Comparison of ENCODE assay signal across 14 cellular contexts in genomic region chr11:117829369-117829725, GRCh38. TPM values are rescaled to one million over a fixed set of nuclear protein-coding genes. Genes with fewer than 3 reads are reported as not detected.
DNase-seq lines count a peak whose midpoint lies in the region; FAIRE-seq and TF ChIP-seq lines count a peak whose summit lies in the region.
"Had no signal": no experiment of that assay in that cellular context is flagged by ENCODE, and none has a peak within 500 bp of the region (broad histone marks: within the 10 kb centered on the region; RNA-seq: fewer than 3 reads in every experiment).

No MANE protein-coding gene starts in this region.

- POLR2A ChIA-PET in CD8-positive, alpha-beta memory T cell (lab: Charles Lee) = interaction anchor here (0.7 kb wide), 1 partner anchor 122 kb away, joined by 3 read pairs; no protein-coding TSS in a partner anchor

- H3K9me3 Mint-ChIP-seq in CD8-positive, alpha-beta memory T cell = no peaks in the 10 kb centered on the region

- peaks cover 60 to 78% (median 62%) of the 10 kb centered on the region in 3 donors for H3K4me1 Mint-ChIP-seq in CD8-positive, alpha-beta memory T cell

- peak overlapping the region; percentile 90 for H3K4me2 ChIP-seq in Loucy (ENCODE audit: low read depth, low read length, poor library complexity, severe bottlenecking)

- TF ChIP-seq POLR2A in esophagus muscularis mucosa (IDR thresholded peaks at IDR 0.05; ENCODE audit: low read depth) = no peak
- TF ChIP-seq POLR2A in spleen (IDR thresholded peaks at IDR 0.05) = no peak
- no peak for TF ChIP-seq POLR2A in GM12891 (IDR thresholded peaks at IDR 0.05; ENCODE audit: low read depth, low read length)

- no peaks in the 10 kb centered on the region for H3K36me3 ChIP-seq in CD8-positive, alpha-beta memory T cell (ENCODE audit: insufficient read depth, low read length)
- H3K36me3 ChIP-seq in Loucy (ENCODE audit: insufficient read depth, low read length) (no peaks in the 10 kb centered on the region), esophagus muscularis mucosa (no peaks in the 10 kb centered on the region), spleen (no peaks in the 10 kb centered on the region)

- no peaks in the 10 kb centered on the region for H3K9me3 ChIP-seq in CD8-positive, alpha-beta memory T cell (ENCODE audit: low read length)
- H3K9me3 ChIP-seq in Loucy (ENCODE audit: insufficient read depth, low read depth, low read length) (no peaks in the 10 kb centered on the region), esophagus muscularis mucosa (no peaks in the 10 kb centered on the region), spleen (no peaks in the 10 kb centered on the region)

- H3K27ac Mint-ChIP-seq in CD8-positive, alpha-beta memory T cell = peak overlapping the region in 6 of 8 donors; percentile 92 to 97 (median 94)

- H3K9me2 ChIP-seq in Loucy (replicated peaks; ENCODE audit: low read depth, low read length) = no peaks in the 10 kb centered on the region

- H3K27me3 ChIP-seq in CD8-positive, alpha-beta memory T cell (ENCODE audit: insufficient read depth, low read length, poor library complexity, severe bottlenecking) = no peaks in the 10 kb centered on the region
- no peaks in the 10 kb centered on the region for H3K27me3 ChIP-seq in Loucy (ENCODE audit: insufficient read depth, low read length, poor library complexity, severe bottlenecking)
- H3K27me3 ChIP-seq in esophagus muscularis mucosa = peaks cover 0 to 61% (median 0%) of the 10 kb centered on the region in 4 donors
- H3K27me3 ChIP-seq in spleen (replicated peaks in 1 of 7) = peaks cover 0 to 22% (median 0%) of the 10 kb centered on the region in 7 donors

- H3K4me3 ChIP-seq in CD8-positive, alpha-beta memory T cell (ENCODE audit: low read length) = no peak overlapping the region
- H3K4me3 ChIP-seq in Loucy (ENCODE audit: low read length, poor library complexity, severe bottlenecking) (peak overlapping the region; percentile 51), esophagus muscularis mucosa (no peak overlapping the region), spleen (no peak overlapping the region)
- H3K4me3 ChIP-seq: dorsolateral prefrontal cortex had no signal

- H3K27me3 Mint-ChIP-seq in CD8-positive, alpha-beta memory T cell = peaks cover 0 to 2% of the 10 kb centered on the region in 2 donors

- H3K4me3 Mint-ChIP-seq in CD8-positive, alpha-beta memory T cell = peak overlapping the region in 1 of 7 donors; percentile 75

- intact Hi-C loops in esophagus muscularis mucosa (cut with DNase I) = no loop called here
- intact Hi-C loops in spleen (cut with DNase I; ENCODE audit: low total_unique reads) = no loop called here

- no peaks in the 10 kb centered on the region for H3K36me3 Mint-ChIP-seq in CD8-positive, alpha-beta memory T cell

- TF ChIP-seq EP300 in esophagus muscularis mucosa (IDR thresholded peaks at IDR 0.05) = no peak

- H4K20me1 ChIP-seq in Loucy (ENCODE audit: insufficient read depth, low read length, poor library complexity, severe bottlenecking) = no peaks in the 10 kb centered on the region

- H3K27ac ChIP-seq in CD8-positive, alpha-beta memory T cell (ENCODE audit: low read depth, low read length) = peak overlapping the region; percentile 21
- peak overlapping the region; percentile 55 to 73 (median 61) for H3K27ac ChIP-seq in esophagus muscularis mucosa (replicated peaks in 1 of 4)
- peak overlapping the region in 4 of 8 donors; percentile 39 to 51 (median 49) for H3K27ac ChIP-seq in spleen
- H3K27ac ChIP-seq: dorsolateral prefrontal cortex had no signal

- CTCF ChIA-PET in CD8-positive, alpha-beta memory T cell (lab: Charles Lee) = interaction anchor here (0.7 to 3.0 kb wide), 7 partner anchors 10 to 342 kb away, joined by 3 to 22 read pairs (median 5); no protein-coding TSS in a partner anchor

- H3K4me1 ChIP-seq in CD8-positive, alpha-beta memory T cell (ENCODE audit: insufficient read depth, low read length) = peaks cover 41% of the 10 kb centered on the region
- H3K4me1 ChIP-seq in Loucy (ENCODE audit: insufficient read depth, low read length, poor library complexity, severe bottlenecking) (peaks cover 89% of the 10 kb centered on the region), esophagus muscularis mucosa (peaks cover 20 to 67% (median 47%) of the 10 kb centered on the region in 4 donors), spleen (peaks cover 29 to 80% (median 56%) of the 10 kb centered on the region in 6 donors)

- WGBS in esophagus muscularis mucosa = 70% methylated on average over 2 of the region's 7 CpGs
- WGBS in spleen, 5 donors = 17 to 94% (median 77%) methylated on average over 1 to 7 of the region's 7 CpGs

- peak in 1 of 5 donors; percentile 43 for DNase-seq in CD8-positive, alpha-beta memory T cell
- no peak for DNase-seq in esophagus muscularis mucosa (ENCODE audit: extremely low spot score)
- peak; percentile 58 for DNase-seq in spleen
- no peak for DNase-seq in SIG-M5 treated with dmso at 0.1 percent for 504 hours (lab: John Stamatoyannopoulos, UW; ENCODE audit: unreplicated experiment)
- DNase-seq in KG1 (lab: John Stamatoyannopoulos, UW) = no peak
- DNase-seq in NCI-H748 treated with DMSO at 0.1 percent for 48 hours (lab: John Stamatoyannopoulos, UW) = no peak
- DNase-seq in GM12891 (ENCODE audit: insufficient read length, low spot score) = no peak
- DNase-seq: NCI-H1092, NCI-H510A treated with DMSO at 0.1 percent for 48 hours had no signal

- no peak overlapping the region for H2AFZ ChIP-seq in Loucy (ENCODE audit: low read length)

- peak overlapping the region; percentile 78 for H3K9ac ChIP-seq in Loucy (ENCODE audit: low read depth, low read length, poor library complexity, severe bottlenecking)

- H3K79me2 ChIP-seq in Loucy (ENCODE audit: insufficient read depth, low read length) = peaks cover 32% of the 10 kb centered on the region

- FAIRE-seq in GM12891 (lab: Jason Lieb, UNC) = no peak

- 0 out of 2 replicates have a peak, but pooled peaks cover under 1% of the 10 kb centered on the region for H3F3A ChIP-seq in Loucy (ENCODE audit: low read depth)

- TF ChIP-seq CTCF in Loucy (conservative IDR thresholded peaks at IDR 0.05; ENCODE audit: low read length) = no peak
- TF ChIP-seq CTCF in esophagus muscularis mucosa (IDR thresholded peaks at IDR 0.05) = no peak
- no peak for TF ChIP-seq CTCF in spleen (IDR thresholded peaks at IDR 0.05 in 8 of 11, conservative IDR thresholded peaks at IDR 0.05 in 3 of 11)

TF ChIP-seq in GM12891, 5 proteins besides CTCF, POLR2A, EP300 and RAD21:
- TF ChIP-seq POU2F2 (IDR thresholded peaks at IDR 0.05; ENCODE audit: low read depth, low read length) (no peak), PAX5 (IDR thresholded peaks at IDR 0.05; ENCODE audit: insufficient read depth, low read length, severe bottlenecking) (no peak), POLR2AphosphoS5 (IDR thresholded peaks at IDR 0.05; ENCODE audit: low read depth, low read length) (no peak), TAF1 (IDR thresholded peaks at IDR 0.05; ENCODE audit: low read depth, low read length) (no peak), SPI1 (IDR thresholded peaks at IDR 0.05; ENCODE audit: low read depth, low read length) (no peak)

RNA-seq across cellular contexts. Expression of gene FXYD2, which starts 4.8 kb away (rescaled TPM):
- 1 to 10 TPM; 5.4 to 8.0 TPM for total RNA-seq in CD8-positive, alpha-beta memory T cell
- 67.9 TPM for polyA plus RNA-seq in CD8-positive, alpha-beta memory T cell
- total RNA-seq in esophagus muscularis mucosa (1 to 10 TPM in 3 of 4 donors, under 1 TPM in 1; 0.52 to 5.8 (median 3.7) TPM), spleen (10 to 100 TPM in 2 of 7 donors, 1 to 10 TPM in 5; 4.7 to 20.0 (median 7.3) TPM)
- polyA plus RNA-seq in spleen = 10 to 100 TPM in 1 of 3 donors, 1 to 10 TPM in 2; 8.3 to 18.4 (median 9.8) TPM
- 2.2 TPM for polyA plus RNA-seq in GM12891 (2012; ENCODE audit: low read depth, missing spikeins)
- total RNA-seq: osteocyte had no signal

RNA-seq across cellular contexts. Expression of gene DSCAML1, which starts 32.3 kb away (rescaled TPM):
- total RNA-seq in CD8-positive, alpha-beta memory T cell = under 1 TPM; 0.48 to 0.91 TPM
- not detected for polyA plus RNA-seq in CD8-positive, alpha-beta memory T cell
- total RNA-seq in esophagus muscularis mucosa (1 to 10 TPM in 2 of 4 donors, under 1 TPM in 2; 0.50 to 5.8 (median 1.2) TPM), spleen (10 to 100 TPM in 1 of 7 donors, 1 to 10 TPM in 5, under 1 TPM in 1; 0.54 to 10.7 (median 3.6) TPM)
- under 1 TPM; 0.07 to 0.41 (median 0.35) TPM for polyA plus RNA-seq in spleen
- 0.04 TPM for polyA plus RNA-seq in GM12891 (2012; ENCODE audit: low read depth, missing spikeins)
- total RNA-seq: glomerular endothelial cell, HT-29, osteocyte had no signal

RNA-seq across cellular contexts. Expression of gene FXYD6, which starts 47.1 kb away (rescaled TPM):
- under 1 TPM in 1 of 2 experiments, not detected in 1; 0.11 TPM for total RNA-seq in CD8-positive, alpha-beta memory T cell
- polyA plus RNA-seq in CD8-positive, alpha-beta memory T cell = not detected
- total RNA-seq in esophagus muscularis mucosa = 100 to 1,000 TPM in 2 of 4 donors, 10 to 100 TPM in 2; 78.9 to 105 (median 91.5) TPM
- total RNA-seq in spleen = 100 to 1,000 TPM in 5 of 7 donors, 10 to 100 TPM in 2; 75.4 to 230 (median 140) TPM
- polyA plus RNA-seq in spleen = 10 to 100 TPM; 40.8 to 71.5 (median 51.4) TPM
- polyA plus RNA-seq in GM12891 (2012; ENCODE audit: low read depth, missing spikeins) = 0.35 TPM
- total RNA-seq: HT-29 had no signal

Comparison
In these comparisons a context has a peak if more than half of its experiments do, and no peak if none do; other contexts are left out.
1. RNA of gene FXYD6, which starts 47.1 kb away (total RNA-seq): 75.4 to 230 TPM in spleen and 78.9 to 105 TPM in esophagus muscularis mucosa; 0.11 TPM in CD8-positive, alpha-beta memory T cell; every median in the first group is over 10 times any median in the second.